ENCODE assay signal across 9 cellular contexts in genomic region chr9:123375725-123376132, GRCh38. TPM values are rescaled to one million over a fixed set of nuclear protein-coding genes. Genes with fewer than 3 reads are reported as not detected.
A peak's percentile ranks its signal among the peaks of the same experiment; 100 is the strongest.
DNase-seq lines count a peak whose midpoint lies in the region; ATAC-seq and TF ChIP-seq lines count a peak whose summit lies in the region.
"Had no signal": no experiment of that assay in that cellular context is flagged by ENCODE, and none has a peak within 500 bp of the region (broad histone marks: within the 10 kb centered on the region; RNA-seq: fewer than 3 reads in every experiment).

No MANE protein-coding gene starts in this region.

- H2AFZ ChIP-seq in hepatocyte: no peak overlapping the region
- H2AFZ ChIP-seq in smooth muscle cell (ENCODE audit: low read depth): no peak overlapping the region

- peak overlapping the region; percentile 60 for H3K27ac ChIP-seq in hepatocyte
- H3K27ac ChIP-seq in smooth muscle cell (ENCODE audit: low read depth): peak overlapping the region; percentile 75

- H3K4me1 ChIP-seq in hepatocyte (ENCODE audit: insufficient read depth) (peaks cover 42% of the 10 kb centered on the region), smooth muscle cell (ENCODE audit: low read depth) (peaks cover 25% of the 10 kb centered on the region)

- H3K79me2 ChIP-seq in hepatocyte (no peaks in the 10 kb centered on the region), smooth muscle cell (ENCODE audit: low read depth) (no peaks in the 10 kb centered on the region)

- H3K9ac ChIP-seq in smooth muscle cell (ENCODE audit: low read depth): no peak overlapping the region
- H3K9ac ChIP-seq: SK-N-SH had no signal

- H4K20me1 ChIP-seq in hepatocyte (ENCODE audit: insufficient read depth, poor library complexity, severe bottlenecking): no peaks in the 10 kb centered on the region
- no peaks in the 10 kb centered on the region for H4K20me1 ChIP-seq in smooth muscle cell (ENCODE audit: low read depth)

- CTCF ChIA-PET in HEK293T (lab: Yijun Ruan, JAX): no interaction called here

- TF ChIP-seq CTCF in hepatocyte (IDR thresholded peaks at IDR 0.05; ENCODE audit: poor library complexity) (no peak), smooth muscle cell (IDR thresholded peaks at IDR 0.05; ENCODE audit: borderline replicate concordance, insufficient read depth, poor library complexity, severe bottlenecking) (no peak)

- peak; percentile 23 for DNase-seq in HEK293T (ENCODE audit: extremely low spot score)
- DNase-seq in SKM-1 treated with dmso at 0.1 percent for 144 hours (lab: John Stamatoyannopoulos, UW; ENCODE audit: unreplicated experiment): peak; percentile 30
- peak; percentile 86 for DNase-seq in hepatocyte (ENCODE audit: low spot score)
- peak; percentile 33 for DNase-seq in smooth muscle cell (lab: John Stamatoyannopoulos, UW; ENCODE audit: unreplicated experiment)
- no peak for DNase-seq in NCI-H1436 treated with DMSO at 0.1 percent for 48 hours (lab: John Stamatoyannopoulos, UW)
- DNase-seq: activated T-cell treated with anti-CD3 and anti-CD28 coated beads, Interleukin-2, amount 50 U/mL, for 24 hours; SK-N-SH had no signal

- H3K27me3 ChIP-seq in hepatocyte (peaks cover 26% of the 10 kb centered on the region), smooth muscle cell (ENCODE audit: low read depth) (no peaks in the 10 kb centered on the region)

- H3K36me3 ChIP-seq in hepatocyte (replicated peaks; ENCODE audit: insufficient read depth, low read depth) (no peaks in the 10 kb centered on the region), smooth muscle cell (ENCODE audit: low read depth) (no peaks in the 10 kb centered on the region)

- H3F3A ChIP-seq in smooth muscle cell (ENCODE audit: low read depth): peaks cover 13% of the 10 kb centered on the region

- ATAC-seq in HG02763 (IDR thresholded peaks at IDR 0.05; ENCODE audit: unreplicated experiment) (no peak), GM19351 (IDR thresholded peaks at IDR 0.05; ENCODE audit: unreplicated experiment) (no peak)

- H3K4me2 ChIP-seq in hepatocyte: peak overlapping the region; percentile 45
- H3K4me2 ChIP-seq in smooth muscle cell: peak overlapping the region; percentile 68
- H3K4me2 ChIP-seq: SK-N-SH had no signal

- POLR2A ChIA-PET in HEK293T (lab: Yijun Ruan, JAX): interaction anchor here (0.8 to 1.0 kb wide), 3 partner anchors 13 to 20 kb away, joined by 3 to 4 read pairs (median 3); no protein-coding TSS in a partner anchor

- H3K4me3 ChIP-seq in hepatocyte: no peak overlapping the region
- H3K4me3 ChIP-seq in smooth muscle cell: no peak overlapping the region

- H3K9me3 ChIP-seq in hepatocyte (ENCODE audit: low read depth) (no peaks in the 10 kb centered on the region), smooth muscle cell (replicated peaks; ENCODE audit: low read depth) (no peaks in the 10 kb centered on the region)
- H3K9me3 ChIP-seq: SK-N-SH had no signal

- 8% methylated on average over 12 of the region's 12 CpGs for WGBS in hepatocyte (ENCODE audit: low lambda C conversion rate, missing lambda C conversion rate)
- 1% methylated on average over 12 of the region's 12 CpGs for WGBS in smooth muscle cell (ENCODE audit: low lambda C conversion rate)

- no peaks in the 10 kb centered on the region for H3K9me2 ChIP-seq in hepatocyte (replicated peaks; ENCODE audit: insufficient read depth)
- H3K9me2 ChIP-seq: SK-N-SH had no signal

TF ChIP-seq in HEK293T, 16 proteins besides CTCF, POLR2A, EP300 and RAD21:
- TF ChIP-seq L3MBTL2 (conservative IDR thresholded peaks at IDR 0.05): no peak
- TF ChIP-seq ELF4 (IDR thresholded peaks at IDR 0.05): no peak
- TF ChIP-seq FOXM1 (IDR thresholded peaks at IDR 0.05; ENCODE audit: borderline replicate concordance): no peak
- TF ChIP-seq HDGF (IDR thresholded peaks at IDR 0.05; ENCODE audit: borderline replicate concordance): no peak
- no peak for TF ChIP-seq ZNF384 (IDR thresholded peaks at IDR 0.05)
- no peak for TF ChIP-seq SP1 (IDR thresholded peaks at IDR 0.05)
- TF ChIP-seq SUZ12 (IDR thresholded peaks at IDR 0.05): no peak
- TF ChIP-seq BHLHE40 (IDR thresholded peaks at IDR 0.05; ENCODE audit: borderline replicate concordance): no peak
- no peak for TF ChIP-seq TARDBP (IDR thresholded peaks at IDR 0.05)
- no peak for TF ChIP-seq LEF1 (IDR thresholded peaks at IDR 0.05; ENCODE audit: borderline replicate concordance)
- no peak for TF ChIP-seq FOXA1 (IDR thresholded peaks at IDR 0.05)
- no peak for TF ChIP-seq NFRKB (IDR thresholded peaks at IDR 0.05)
- TF ChIP-seq CTBP1 (IDR thresholded peaks at IDR 0.05; ENCODE audit: borderline replicate concordance): no peak
- TF ChIP-seq FOXK2 (IDR thresholded peaks at IDR 0.05): no peak
- TF ChIP-seq PKNOX1 (IDR thresholded peaks at IDR 0.05): no peak
- TF ChIP-seq ARNT (IDR thresholded peaks at IDR 0.05): no peak

RNA-seq across cellular contexts. Expression of gene CRB2, which starts 19.7 kb away (rescaled TPM):
- total RNA-seq in hepatocyte: 5.6 and 7.0 TPM in 2 replicates
- polyA plus RNA-seq in hepatocyte: 5.5 and 7.6 TPM in 2 replicates
- 3.1 and 3.8 TPM in 2 replicates for total RNA-seq in smooth muscle cell
- polyA plus RNA-seq in smooth muscle cell: 0.87 and 1.7 TPM in 2 replicates
- polyA plus RNA-seq: SK-N-SH had no signal
